In genomic region chr18:56638232-56639093, GRCh38 we compare ENCODE assay signal across 1 cellular context.
A peak's percentile ranks its signal among the peaks of the same experiment; 100 is the strongest.
TF ChIP-seq lines count a peak whose summit lies in the region.

TXNL1 (minus strand) TSS chr18:56638592; CDS start chr18:56638440, 152 bp downstream.

TF ChIP-seq in HepG2, 621 proteins besides CTCF, POLR2A, EP300 and RAD21 (continued from another document and continues in another):
- 0 out of 2 replicates have a peak, but pooled peaks have one; percentile 75 for TF ChIP-seq RFXANK (CRISPR knock-in tag; IDR thresholded peaks at IDR 0.05)
- no peak for TF ChIP-seq THAP7 (CRISPR knock-in tag; IDR thresholded peaks at IDR 0.05)
- no peak for TF ChIP-seq ZBTB44 (CRISPR knock-in tag; IDR thresholded peaks at IDR 0.05)
- TF ChIP-seq MLX (CRISPR knock-in tag; IDR thresholded peaks at IDR 0.05) = no peak; the same call in 1 of the 2 replicates
- peak; percentile 35; the same call in 1 of the 2 replicates for TF ChIP-seq PAXIP1 (CRISPR knock-in tag; conservative IDR thresholded peaks at IDR 0.05)
- TF ChIP-seq ZNF605 (CRISPR knock-in tag; IDR thresholded peaks at IDR 0.05) = 0 out of 2 replicates have a peak, but pooled peaks have one; percentile 57
- no peak for TF ChIP-seq KDM1A (CRISPR knock-in tag; IDR thresholded peaks at IDR 0.05)
- no peak for TF ChIP-seq SP1 (IDR thresholded peaks at IDR 0.05)
- no peak for TF ChIP-seq SP1 (CRISPR knock-in tag; IDR thresholded peaks at IDR 0.05)
- no peak for TF ChIP-seq ZNF710 (CRISPR knock-in tag; IDR thresholded peaks at IDR 0.05; ENCODE audit: borderline replicate concordance)
- no peak for TF ChIP-seq SMARCE1 (IDR thresholded peaks at IDR 0.05; ENCODE audit: borderline replicate concordance)
- no peak; the same call in 1 of the 2 replicates for TF ChIP-seq EHMT2 (IDR thresholded peaks at IDR 0.05; ENCODE audit: borderline replicate concordance, low read depth, low read length)
- TF ChIP-seq SIX1 (CRISPR knock-in tag; IDR thresholded peaks at IDR 0.05; ENCODE audit: borderline replicate concordance) = no peak
- no peak; the same call in 1 of the 2 replicates for TF ChIP-seq ZNF275 (CRISPR knock-in tag; IDR thresholded peaks at IDR 0.05; ENCODE audit: borderline replicate concordance)
- no peak for TF ChIP-seq ZNF337 (CRISPR knock-in tag; IDR thresholded peaks at IDR 0.05; ENCODE audit: borderline replicate concordance, low read depth)
- TF ChIP-seq ZMYM4 (CRISPR knock-in tag; IDR thresholded peaks at IDR 0.05) = peak; percentile 98
- no peak for TF ChIP-seq CERS6 (CRISPR knock-in tag; IDR thresholded peaks at IDR 0.05)
- 0 out of 2 replicates have a peak, but pooled peaks have one; percentile 15 for TF ChIP-seq FOXJ3 (CRISPR knock-in tag; IDR thresholded peaks at IDR 0.05; ENCODE audit: borderline replicate concordance)
- no peak for TF ChIP-seq ZNF329 (CRISPR knock-in tag; IDR thresholded peaks at IDR 0.05; ENCODE audit: low read depth)
- TF ChIP-seq IKZF1 (IDR thresholded peaks at IDR 0.05) = no peak
- TF ChIP-seq ZNF646 (CRISPR knock-in tag; IDR thresholded peaks at IDR 0.05) = no peak
- no peak; the same call in 1 of the 2 replicates for TF ChIP-seq FOXO4 (CRISPR knock-in tag; conservative IDR thresholded peaks at IDR 0.05)
- TF ChIP-seq CSRNP2 (CRISPR knock-in tag; conservative IDR thresholded peaks at IDR 0.05; ENCODE audit: low read depth) = no peak
- no peak for TF ChIP-seq ZNF280B (CRISPR knock-in tag; IDR thresholded peaks at IDR 0.05; ENCODE audit: borderline replicate concordance)
- TF ChIP-seq RBFOX2 (IDR thresholded peaks at IDR 0.05; ENCODE audit: low read depth, low read length) = peak; percentile 82; the same call in 1 of the 2 replicates
- TF ChIP-seq HMG20B (CRISPR knock-in tag; conservative IDR thresholded peaks at IDR 0.05) = no peak
- TF ChIP-seq ZKSCAN1 (IDR thresholded peaks at IDR 0.05; ENCODE audit: low read length) = no peak
- no peak; the same call in 1 of the 2 replicates for TF ChIP-seq CEBPG (CRISPR knock-in tag; IDR thresholded peaks at IDR 0.05)
- TF ChIP-seq HDAC1 (CRISPR knock-in tag; IDR thresholded peaks at IDR 0.05) = peak; percentile 85
- no peak for TF ChIP-seq ATF5 (CRISPR knock-in tag; IDR thresholded peaks at IDR 0.05; ENCODE audit: low read depth)
- TF ChIP-seq ZNF616 (CRISPR knock-in tag; IDR thresholded peaks at IDR 0.05; ENCODE audit: low read depth) = no peak
- no peak for TF ChIP-seq CHD4 (IDR thresholded peaks at IDR 0.05; ENCODE audit: borderline replicate concordance, low read length)
